8 cellular contexts compared by ENCODE assay signal in genomic region chr14:57390806-57391562, GRCh38. TPM values are rescaled to one million over a fixed set of nuclear protein-coding genes. Genes with fewer than 3 reads are reported as not detected.
DNase-seq lines count a peak whose midpoint lies in the region; ATAC-seq and TF ChIP-seq lines count a peak whose summit lies in the region.

No MANE protein-coding gene starts in this region.

- WGBS in psoas muscle, 3 donors = 0% methylated on average over 55 to 75 of the region's 75 CpGs

- intact Hi-C loops in psoas muscle (cut with DNase I) = loop anchor here in 1 of 2 donors (10.0 kb wide), 1 partner anchor 126 kb away; the partner anchor contains the start of genes AP5M1 and EXOC5

- H3K9me3 Mint-ChIP-seq in activated naive CD8-positive, alpha-beta T cell treated with anti-CD3 and anti-CD28 coated beads, Interleukin-2, amount 10 ng/mL, durations not matched to agents 7 days and 5 days = no peaks in the 10 kb centered on the region

- peaks cover 2% of the 10 kb centered on the region for H3K27me3 Mint-ChIP-seq in activated naive CD8-positive, alpha-beta T cell treated with anti-CD3 and anti-CD28 coated beads, Interleukin-2, amount 10 ng/mL, durations not matched to agents 7 days and 5 days

- no peaks in the 10 kb centered on the region for H3K4me1 ChIP-seq in BE2C
- peaks cover 0 to 31% of the 10 kb centered on the region in 2 donors for H3K4me1 ChIP-seq in right atrium auricular region
- H3K4me1 ChIP-seq in psoas muscle = peaks cover 36% of the 10 kb centered on the region

- peak overlapping the region; percentile 83 for H3K4me3 Mint-ChIP-seq in activated naive CD8-positive, alpha-beta T cell treated with anti-CD3 and anti-CD28 coated beads, Interleukin-2, amount 10 ng/mL, durations not matched to agents 7 days and 5 days

- peak; percentile 48 for ATAC-seq in GM18907 (IDR thresholded peaks at IDR 0.05; ENCODE audit: unreplicated experiment)
- peak; percentile 45 for ATAC-seq in HG03159 (IDR thresholded peaks at IDR 0.05; ENCODE audit: unreplicated experiment)
- ATAC-seq in activated naive CD8-positive, alpha-beta T cell treated with anti-CD3 and anti-CD28 coated beads, Interleukin-2, amount 10 ng/mL, durations not matched to agents 7 days and 5 days (ENCODE audit: low read depth) = peak; percentile 43
- ATAC-seq in psoas muscle = peak; percentile 59 to 71 (median 68)

- H3K36me3 ChIP-seq in BE2C = no peaks in the 10 kb centered on the region
- H3K36me3 ChIP-seq in right atrium auricular region = no peaks in the 10 kb centered on the region
- no peaks in the 10 kb centered on the region for H3K36me3 ChIP-seq in psoas muscle (ENCODE audit: insufficient read depth in 1 of 2, low read depth in 1 of 2)

- peak overlapping the region; percentile 91 for H3K27ac Mint-ChIP-seq in activated naive CD8-positive, alpha-beta T cell treated with anti-CD3 and anti-CD28 coated beads, Interleukin-2, amount 10 ng/mL, durations not matched to agents 7 days and 5 days

- H3K27ac ChIP-seq in right atrium auricular region = peak overlapping the region; percentile 85 to 92
- H3K27ac ChIP-seq in psoas muscle = peak overlapping the region; percentile 87

- no peaks in the 10 kb centered on the region for H3K9me3 ChIP-seq in BE2C
- H3K9me3 ChIP-seq in right atrium auricular region = no peaks in the 10 kb centered on the region
- H3K9me3 ChIP-seq in psoas muscle = no peaks in the 10 kb centered on the region

- POLR2A ChIA-PET in activated naive CD8-positive, alpha-beta T cell treated with anti-CD3 and anti-CD28 coated beads, Interleukin-2, amount 10 ng/mL, durations not matched to agents 7 days and 5 days (lab: Charles Lee) = interaction anchor here (0.9 to 2.1 kb wide), 8 partner anchors 9 to 1788 kb away, joined by 3 to 11 read pairs (median 4); partner anchors contain the start of genes ACTR10, AP5M1 and EXOC5

- TF ChIP-seq CTCF in BE2C (IDR thresholded peaks at IDR 0.05; ENCODE audit: low read depth, low read length) = no peak
- no peak for TF ChIP-seq CTCF in right atrium auricular region (IDR thresholded peaks at IDR 0.05)
- no peak for TF ChIP-seq CTCF in psoas muscle (IDR thresholded peaks at IDR 0.05)

- H3K27me3 ChIP-seq in BE2C (no peaks in the 10 kb centered on the region), right atrium auricular region (no peaks in the 10 kb centered on the region), psoas muscle (ENCODE audit: insufficient read depth in 3 of 3, low read length in 2 of 3) (no peaks in the 10 kb centered on the region)

- peaks cover 30% of the 10 kb centered on the region for H3K4me1 Mint-ChIP-seq in activated naive CD8-positive, alpha-beta T cell treated with anti-CD3 and anti-CD28 coated beads, Interleukin-2, amount 10 ng/mL, durations not matched to agents 7 days and 5 days

- H3K36me3 Mint-ChIP-seq in activated naive CD8-positive, alpha-beta T cell treated with anti-CD3 and anti-CD28 coated beads, Interleukin-2, amount 10 ng/mL, durations not matched to agents 7 days and 5 days = peaks cover 9% of the 10 kb centered on the region

- peak; percentile 40 for DNase-seq in BE2C
- peak; percentile 42 for DNase-seq in RPMI8226
- peak; percentile 71 for DNase-seq in activated naive CD8-positive, alpha-beta T cell treated with anti-CD3 and anti-CD28 coated beads, Interleukin-2, amount 10 ng/mL, durations not matched to agents 7 days and 5 days
- no peak for DNase-seq in right atrium auricular region (ENCODE audit: low spot score)
- DNase-seq in psoas muscle = peak; percentile 36 to 64
- no peak for DNase-seq in NCI-H1694 treated with DMSO at 0.1 percent for 48 hours (lab: John Stamatoyannopoulos, UW)

- peak overlapping the region; percentile 86 for H3K4me3 ChIP-seq in BE2C (ENCODE audit: low read depth, low read length)
- H3K4me3 ChIP-seq in right atrium auricular region = peak overlapping the region; percentile 78 to 88
- peak overlapping the region; percentile 86 for H3K4me3 ChIP-seq in psoas muscle

RNA-seq across cellular contexts. Expression of gene NAA30, which starts 0.6 kb away (rescaled TPM):
- 13.5 TPM for polyA plus RNA-seq in BE2C (2012; ENCODE audit: insufficient read depth, insufficient read length, low read depth)
- 10 to 100 TPM; 14.3 to 15.2 TPM for total RNA-seq in activated naive CD8-positive, alpha-beta T cell treated with anti-CD3 and anti-CD28 coated beads, Interleukin-2, amount 10 ng/mL, durations not matched to agents 7 days and 5 days
- total RNA-seq in right atrium auricular region (10 to 100 TPM; 15.2 to 26.1 TPM), psoas muscle (10 to 100 TPM; 33.0 to 47.7 (median 41.3) TPM)
- polyA plus RNA-seq in psoas muscle = 10 to 100 TPM; 15.9 to 40.1 (median 18.9) TPM

Comparison
In these comparisons a context has a peak if more than half of its experiments do, and no peak if none do; other contexts are left out.
1. DNase-seq: peak in BE2C (single experiment), RPMI8226 (single experiment), activated naive CD8-positive, alpha-beta T cell treated with anti-CD3 and anti-CD28 coated beads, Interleukin-2, amount 10 ng/mL, durations not matched to agents 7 days and 5 days (single experiment) and psoas muscle (2 of 2); none in right atrium auricular region (single experiment) and NCI-H1694 treated with DMSO at 0.1 percent for 48 hours (single experiment).
2. Peak in every context shown above with its lines, with median percentiles within 50 percentile points of each other: H3K4me3 ChIP-seq and ATAC-seq.